ENCODE assay signal across 22 cellular contexts in the genomic region with DNA sequence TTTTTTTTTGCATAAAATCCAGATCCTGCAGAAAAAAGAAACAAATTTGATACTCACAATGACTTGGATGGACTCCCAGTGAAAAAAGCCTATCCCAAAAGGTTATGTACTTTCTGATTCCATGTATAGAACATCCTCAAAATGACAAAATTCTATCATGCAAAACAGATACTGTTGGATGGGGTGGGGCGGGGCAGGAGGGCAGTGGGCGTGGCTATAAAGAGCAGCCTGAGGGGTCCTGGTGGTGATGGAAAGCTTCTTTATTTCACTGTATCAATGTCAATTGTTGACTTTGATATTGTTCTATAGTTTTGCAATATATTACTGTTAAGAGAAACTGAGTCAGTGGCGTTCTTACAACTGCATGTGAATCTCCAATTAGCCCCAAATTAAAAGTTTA.
"Had no signal": no experiment of that assay in that cellular context is flagged by ENCODE, and none has a peak within 500 bp of the region (broad histone marks: within the 10 kb centered on the region; RNA-seq: fewer than 3 reads in every experiment).

No MANE protein-coding gene starts in this region.

- DNase-seq: colonic mucosa; effector memory CD4-positive, alpha-beta T cell; foreskin keratinocyte; hypothalamus; immature natural killer cell; islet precursor cell; left ventricle myocardium superior; lower lobe of right lung; natural killer cell; pancreas; retina; right lobe of liver; small intestine; stimulated activated CD4-positive, alpha-beta T cell treated with anti-CD3 and anti-CD28 coated beads, Interleukin-1b, Interleukin-23, amount 100 ng/mL, for 48 hours; stimulated activated CD4-positive, alpha-beta T cell treated with anti-CD3 and anti-CD28 coated beads, Interleukin-4, amount 100 ng/mL, for 1 hour; stimulated activated CD8-positive, alpha-beta memory T cell treated with anti-CD3 and anti-CD28 coated beads, Interleukin-4, amount 100 ng/mL, for 48 hours; stimulated activated naive CD4-positive, alpha-beta T cell treated with Interleukin-2 at 50 U/mL for 16 hours; stomach; thyroid gland; trophoblast cell had no signal

- H3K4me3 ChIP-seq: colonic mucosa, esophagus muscularis mucosa, lower lobe of right lung, pancreas, right lobe of liver, stomach, thyroid gland had no signal

- H3K27ac ChIP-seq: colonic mucosa, esophagus muscularis mucosa, foreskin keratinocyte, lower lobe of right lung, pancreas, right lobe of liver, stomach, thyroid gland had no signal

- FAIRE-seq: endothelial cell of umbilical vein, pancreas, small intestine had no signal

- H3K27me3 ChIP-seq: colonic mucosa, esophagus muscularis mucosa, pancreas, right lobe of liver, stomach, thyroid gland had no signal

- H3K9me3 ChIP-seq: colonic mucosa, esophagus muscularis mucosa, lower lobe of right lung, pancreas, right lobe of liver, stomach, thyroid gland had no signal

- H3K4me1 ChIP-seq: colonic mucosa, foreskin keratinocyte, right lobe of liver had no signal

- ATAC-seq: foreskin keratinocyte, left ventricle myocardium superior, lower lobe of right lung, natural killer cell, pancreas, right lobe of liver had no signal

- H3K36me3 ChIP-seq: colonic mucosa, esophagus muscularis mucosa, lower lobe of right lung, pancreas, right lobe of liver, stomach, thyroid gland had no signal
